ENCODE assay signal across 32 cellular contexts in genomic region chr2:136392897-136393296, GRCh38.
"Had no signal": no experiment of that assay in that cellular context is flagged by ENCODE, and none has a peak within 500 bp of the region (broad histone marks: within the 10 kb centered on the region; RNA-seq: fewer than 3 reads in every experiment).

No MANE protein-coding gene starts in this region.

- H3K27ac Mint-ChIP-seq: activated CD4-positive, alpha-beta memory T cell treated with anti-CD3 and anti-CD28 coated beads for 36 hours; activated CD4-positive, alpha-beta T cell treated with anti-CD3 and anti-CD28 coated beads for 36 hours; activated CD4-positive, alpha-beta T cell treated with anti-CD3 and anti-CD28 coated beads, Interleukin-2, amount 10 ng/mL, durations not matched to agents 24 days and 14 days; activated CD8-positive, alpha-beta memory T cell treated with anti-CD3 and anti-CD28 coated beads, Interleukin-2, amount 10 ng/mL, durations not matched to agents 7 days and 5 days; activated CD8-positive, alpha-beta T cell treated with anti-CD3 and anti-CD28 coated beads, Interleukin-2, amount 10 ng/mL, durations not matched to agents 7 days and 5 days; activated naive CD4-positive, alpha-beta T cell treated with anti-CD3 and anti-CD28 coated beads for 36 hours; activated naive CD4-positive, alpha-beta T cell treated with anti-CD3 and anti-CD28 coated beads, Interleukin-2, amount 50 U/mL, for 24 hours; activated naive CD8-positive, alpha-beta T cell treated with anti-CD3 and anti-CD28 coated beads, Interleukin-2, amount 10 ng/mL, durations not matched to agents 7 days and 5 days; activated T-helper 1 cell treated with anti-CD3 and anti-CD28 coated beads, Interleukin-12 subunit alpha, Interleukin-12 subunit beta, Interleukin-2, Interleukin-4 antibody, amounts not matched to agents 30 ng/mL and 10 ng/mL and 1 ng/mL, durations not matched to agents 14 hours and 24 hours and 36 hours; activated T-helper 2 cell treated with anti-CD3 and anti-CD28 coated beads, Interferon-gamma antibody, Interleukin-2, Interleukin-4, amounts not matched to agents 10 μg/mL and 5 μg/mL and 100 μg/mL, durations not matched to agents 14 hours and 24 hours and 36 hours; brain; effector memory CD8-positive, alpha-beta T cell; T-helper 17 cell; T-helper 2 cell treated with Interferon-gamma antibody and Interleukin-4, amounts not matched to agents 5 μg/mL and 100 μg/mL, for 36 hours had no signal

- H3K27ac ChIP-seq: ascending aorta, breast epithelium, cardiac muscle cell, coronary artery, WERI-Rb-1 had no signal

- H3K4me1 Mint-ChIP-seq: brain had no signal

- H3K4me3 Mint-ChIP-seq: activated B cell treated with CpG ODN at 0.5 μM for 24 hours; activated CD4-positive, alpha-beta memory T cell treated with anti-CD3 and anti-CD28 coated beads for 36 hours; activated CD4-positive, alpha-beta T cell treated with anti-CD3 and anti-CD28 coated beads for 36 hours; activated CD4-positive, alpha-beta T cell treated with anti-CD3 and anti-CD28 coated beads, Interleukin-2, amount 10 ng/mL, durations not matched to agents 24 days and 14 days; activated CD8-positive, alpha-beta memory T cell treated with anti-CD3 and anti-CD28 coated beads, Interleukin-2, amount 10 ng/mL, durations not matched to agents 7 days and 5 days; activated CD8-positive, alpha-beta T cell treated with anti-CD3 and anti-CD28 coated beads, Interleukin-2, amount 10 ng/mL, durations not matched to agents 7 days and 5 days; activated naive CD4-positive, alpha-beta T cell treated with anti-CD3 and anti-CD28 coated beads for 36 hours; activated naive CD4-positive, alpha-beta T cell treated with anti-CD3 and anti-CD28 coated beads, Interleukin-2, amount 50 U/mL, for 24 hours; activated naive CD8-positive, alpha-beta T cell treated with anti-CD3 and anti-CD28 coated beads, Interleukin-2, amount 10 ng/mL, durations not matched to agents 7 days and 5 days; activated T-helper 1 cell treated with anti-CD3 and anti-CD28 coated beads, Interleukin-12 subunit alpha, Interleukin-12 subunit beta, Interleukin-2, Interleukin-4 antibody, amounts not matched to agents 30 ng/mL and 10 ng/mL and 1 ng/mL, durations not matched to agents 14 hours and 24 hours and 36 hours; brain; central memory CD8-positive, alpha-beta T cell; effector memory CD8-positive, alpha-beta T cell; T-helper 17 cell; T-helper 2 cell treated with Interferon-gamma antibody and Interleukin-4, amounts not matched to agents 5 μg/mL and 100 μg/mL, for 36 hours had no signal

- H3K27me3 Mint-ChIP-seq: activated B cell treated with CpG ODN at 0.5 μM for 24 hours; activated CD4-positive, alpha-beta memory T cell treated with anti-CD3 and anti-CD28 coated beads for 36 hours; activated CD4-positive, alpha-beta T cell treated with anti-CD3 and anti-CD28 coated beads for 36 hours; activated naive CD4-positive, alpha-beta T cell treated with anti-CD3 and anti-CD28 coated beads, Interleukin-2, amount 50 U/mL, for 24 hours; activated naive CD8-positive, alpha-beta T cell treated with anti-CD3 and anti-CD28 coated beads, Interleukin-2, amount 10 ng/mL, durations not matched to agents 7 days and 5 days had no signal

- H3K9me3 Mint-ChIP-seq: activated B cell treated with CpG ODN at 0.5 μM for 24 hours; activated CD4-positive, alpha-beta memory T cell treated with anti-CD3 and anti-CD28 coated beads for 36 hours; activated CD4-positive, alpha-beta T cell treated with anti-CD3 and anti-CD28 coated beads, Interleukin-2, amount 10 ng/mL, durations not matched to agents 24 days and 14 days; activated naive CD4-positive, alpha-beta T cell treated with anti-CD3 and anti-CD28 coated beads for 36 hours; activated naive CD4-positive, alpha-beta T cell treated with anti-CD3 and anti-CD28 coated beads, Interleukin-2, amount 50 U/mL, for 24 hours; activated T-helper 1 cell treated with anti-CD3 and anti-CD28 coated beads, Interleukin-12 subunit alpha, Interleukin-12 subunit beta, Interleukin-2, Interleukin-4 antibody, amounts not matched to agents 30 ng/mL and 10 ng/mL and 1 ng/mL, durations not matched to agents 14 hours and 24 hours and 36 hours; activated T-helper 2 cell treated with anti-CD3 and anti-CD28 coated beads, Interferon-gamma antibody, Interleukin-2, Interleukin-4, amounts not matched to agents 10 μg/mL and 5 μg/mL and 100 μg/mL, durations not matched to agents 14 hours and 24 hours and 36 hours; brain; central memory CD8-positive, alpha-beta T cell; effector memory CD8-positive, alpha-beta T cell; T-helper 2 cell treated with Interferon-gamma antibody and Interleukin-4, amounts not matched to agents 5 μg/mL and 100 μg/mL, for 36 hours had no signal

- H3K27me3 ChIP-seq: ascending aorta, breast epithelium, cardiac muscle cell, esophagus squamous epithelium had no signal

- H3K4me1 ChIP-seq: ascending aorta, breast epithelium had no signal

- H3K36me3 ChIP-seq: ascending aorta, breast epithelium, cardiac muscle cell, esophagus squamous epithelium, WERI-Rb-1 had no signal

- H3K9me3 ChIP-seq: ascending aorta, breast epithelium, esophagus squamous epithelium had no signal

- ATAC-seq: activated CD4-positive, alpha-beta T cell treated with anti-CD3 and anti-CD28 coated beads for 36 hours; activated CD8-positive, alpha-beta memory T cell treated with anti-CD3 and anti-CD28 coated beads, Interleukin-2, amount 10 ng/mL, durations not matched to agents 7 days and 5 days; activated CD8-positive, alpha-beta T cell treated with anti-CD3 and anti-CD28 coated beads, Interleukin-2, amount 10 ng/mL, durations not matched to agents 7 days and 5 days; effector memory CD8-positive, alpha-beta T cell; T-helper 17 cell had no signal

- H3K4me3 ChIP-seq: ascending aorta, breast epithelium, cardiac muscle cell, coronary artery, esophagus squamous epithelium had no signal

- DNase-seq: activated B cell treated with CpG ODN at 0.5 μM for 24 hours; activated CD4-positive, alpha-beta memory T cell treated with anti-CD3 and anti-CD28 coated beads for 36 hours; activated CD4-positive, alpha-beta T cell treated with anti-CD3 and anti-CD28 coated beads for 36 hours; activated CD4-positive, alpha-beta T cell treated with anti-CD3 and anti-CD28 coated beads, Interleukin-2, amount 10 ng/mL, durations not matched to agents 24 days and 14 days; activated CD4-positive, CD25-positive, alpha-beta regulatory T cell treated with anti-CD3 and anti-CD28 coated beads, Interleukin-2, amount 50 U/mL, for 72 hours; activated CD8-positive, alpha-beta memory T cell treated with anti-CD3 and anti-CD28 coated beads, Interleukin-2, amount 10 ng/mL, durations not matched to agents 7 days and 5 days; activated CD8-positive, alpha-beta memory T cell treated with anti-CD3 and anti-CD28 coated beads, Interleukin-2, amount 50 U/mL, for 4 hours; activated CD8-positive, alpha-beta T cell treated with anti-CD3 and anti-CD28 coated beads, Interleukin-2, amount 10 ng/mL, durations not matched to agents 7 days and 5 days; activated effector memory CD4-positive, alpha-beta T cell treated with anti-CD3 and anti-CD28 coated beads, Interleukin-2, amount 50 U/mL, for 16 hours; activated naive CD4-positive, alpha-beta T cell treated with anti-CD3 and anti-CD28 coated beads for 36 hours; activated naive CD8-positive, alpha-beta T cell treated with anti-CD3 and anti-CD28 coated beads, Interleukin-2, amount 10 ng/mL, durations not matched to agents 7 days and 5 days; activated T-cell treated with anti-CD3 and anti-CD28 coated beads, Interleukin-2, amount 50 U/mL, for 1 hour; activated T-cell treated with anti-CD3 and anti-CD28 coated beads, Interleukin-2, amount 50 U/mL, for 48 hours; dermis blood vessel endothelial cell; effector CD4-positive, alpha-beta T cell; effector memory CD8-positive, alpha-beta T cell; esophagus squamous epithelium; foreskin melanocyte; T-helper 1 cell; T-helper 17 cell; T1000; WERI-Rb-1 had no signal

- H3K36me3 Mint-ChIP-seq: activated CD4-positive, alpha-beta memory T cell treated with anti-CD3 and anti-CD28 coated beads for 36 hours; activated CD8-positive, alpha-beta memory T cell treated with anti-CD3 and anti-CD28 coated beads, Interleukin-2, amount 10 ng/mL, durations not matched to agents 7 days and 5 days; activated naive CD4-positive, alpha-beta T cell treated with anti-CD3 and anti-CD28 coated beads, Interleukin-2, amount 50 U/mL, for 24 hours; brain had no signal
